ENCODE assay signal across 19 cellular contexts in genomic region chr11:72491001-72491400, GRCh38.
"Had no signal": no experiment of that assay in that cellular context is flagged by ENCODE, and none has a peak within 500 bp of the region (broad histone marks: within the 10 kb centered on the region; RNA-seq: fewer than 3 reads in every experiment).

No MANE protein-coding gene starts in this region.

- H3K27ac ChIP-seq: gastrocnemius medialis, left ventricle myocardium inferior, pancreas, right lobe of liver, stomach, testis, upper lobe of left lung had no signal

- H3K4me1 ChIP-seq: gastrocnemius medialis, left ventricle myocardium inferior, pancreas, right lobe of liver, stomach, testis, upper lobe of left lung had no signal

- H3K27me3 ChIP-seq: gastrocnemius medialis, pancreas, right lobe of liver, testis, upper lobe of left lung had no signal

- FAIRE-seq: pancreas had no signal

- H3K36me3 ChIP-seq: gastrocnemius medialis, left ventricle myocardium inferior, pancreas, right lobe of liver, stomach, upper lobe of left lung had no signal

- H3K4me2 ChIP-seq: smooth muscle cell had no signal

- H3K4me3 ChIP-seq: gastrocnemius medialis, left ventricle myocardium inferior, pancreas, right lobe of liver, smooth muscle cell, stomach, testis, upper lobe of left lung had no signal

- H3K9me3 ChIP-seq: gastrocnemius medialis, left ventricle myocardium inferior, pancreas, right lobe of liver, stomach, testis, upper lobe of left lung had no signal

- DNase-seq: activated B cell treated with CpG ODN at 0.5 μM for 24 hours; activated CD4-positive, alpha-beta memory T cell treated with anti-CD3 and anti-CD28 coated beads for 36 hours; activated CD4-positive, alpha-beta T cell treated with anti-CD3 and anti-CD28 coated beads for 4 hours; activated naive CD8-positive, alpha-beta T cell treated with anti-CD3 and anti-CD28 coated beads for 36 hours; activated T-cell treated with anti-CD3 and anti-CD28 coated beads for 4 hours; cortex of kidney; effector CD4-positive, alpha-beta T cell; gastrocnemius medialis; head of caudate nucleus; left ventricle myocardium inferior; mammary epithelial cell; naive thymus-derived CD8-positive, alpha-beta T cell; pancreas; right lobe of liver; stimulated activated CD4-positive, alpha-beta T cell treated with anti-CD3 and anti-CD28 coated beads, Interleukin-4, amount 100 ng/mL, for 24 hours; stomach; testis; upper lobe of left lung had no signal
